1 cellular context compared by ENCODE assay signal in the genomic region with DNA sequence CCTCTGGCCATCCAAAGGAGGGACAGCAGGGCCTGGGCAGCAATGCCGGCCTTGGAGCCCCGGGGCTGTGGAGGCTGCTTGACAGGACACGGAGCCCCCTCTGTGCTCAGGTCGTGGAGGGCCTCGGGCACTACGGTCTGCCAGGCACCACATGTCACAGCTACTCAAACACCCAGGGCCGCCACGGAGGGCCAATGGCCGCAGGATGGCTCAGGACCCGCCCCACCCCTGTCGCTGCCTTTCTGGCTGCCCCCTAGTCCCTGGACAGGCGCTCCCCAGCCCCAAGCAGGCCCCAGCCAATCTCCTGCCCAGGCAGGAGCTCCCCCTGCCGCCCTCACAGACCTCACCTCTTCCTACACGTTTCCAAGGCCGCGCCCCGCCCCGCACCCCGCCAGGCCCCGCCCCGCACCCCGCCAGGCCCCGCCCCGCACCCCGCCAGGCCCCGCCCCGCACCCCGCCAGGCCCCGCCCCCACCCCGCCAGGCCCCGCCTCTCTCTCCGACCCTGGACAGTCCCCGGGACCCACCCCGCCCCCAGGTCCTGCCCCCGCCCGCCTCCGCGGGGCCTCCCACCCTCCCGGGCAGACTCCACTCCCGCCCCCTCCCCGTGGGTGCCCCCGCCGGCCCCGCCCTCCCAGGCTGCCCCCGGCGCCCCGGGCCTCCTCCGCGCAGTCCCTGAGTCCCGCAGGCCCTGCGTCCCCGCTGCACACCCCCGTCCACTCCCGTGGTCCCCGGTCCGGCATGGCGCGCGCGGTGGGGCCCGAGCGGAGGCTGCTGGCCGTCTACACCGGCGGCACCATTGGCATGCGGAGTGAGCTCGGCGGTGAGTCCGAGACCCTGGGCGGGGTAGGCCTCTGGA.
TF ChIP-seq lines count a peak whose summit lies in the region.

A gene (plus strand): TSS at position 669 of the 857 bp plus-strand sequence. CDS start 71 bp downstream, at position 740.

TF ChIP-seq in H1, 55 proteins besides CTCF, POLR2A, EP300 and RAD21:
- TF ChIP-seq, protein P1, sequence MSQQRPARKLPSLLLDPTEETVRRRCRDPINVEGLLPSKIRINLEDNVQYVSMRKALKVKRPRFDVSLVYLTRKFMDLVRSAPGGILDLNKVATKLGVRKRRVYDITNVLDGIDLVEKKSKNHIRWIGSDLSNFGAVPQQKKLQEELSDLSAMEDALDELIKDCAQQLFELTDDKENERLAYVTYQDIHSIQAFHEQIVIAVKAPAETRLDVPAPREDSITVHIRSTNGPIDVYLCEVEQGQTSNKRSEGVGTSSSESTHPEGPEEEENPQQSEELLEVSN (IDR thresholded peaks at IDR 0.05), result peak; percentile 50; the same call in 1 of the 2 replicates
- TF ChIP-seq TAF1 (IDR thresholded peaks at IDR 0.05; ENCODE audit: low read depth, low read length), result 0 out of 2 replicates have a peak, but pooled peaks have one; percentile 24
- no peak for TF ChIP-seq JUN (IDR thresholded peaks at IDR 0.05; ENCODE audit: low read depth, low read length)
- TF ChIP-seq CBX5 (IDR thresholded peaks at IDR 0.05; ENCODE audit: low read depth, low read length), result no peak
- TF ChIP-seq TBP (IDR thresholded peaks at IDR 0.05; ENCODE audit: low read depth, low read length), result no peak
- TF ChIP-seq HDAC2 (IDR thresholded peaks at IDR 0.05; ENCODE audit: borderline replicate concordance in 1 of 2, low read depth in 2 of 2, low read length in 2 of 2), result no peak
- TF ChIP-seq, protein P2, sequence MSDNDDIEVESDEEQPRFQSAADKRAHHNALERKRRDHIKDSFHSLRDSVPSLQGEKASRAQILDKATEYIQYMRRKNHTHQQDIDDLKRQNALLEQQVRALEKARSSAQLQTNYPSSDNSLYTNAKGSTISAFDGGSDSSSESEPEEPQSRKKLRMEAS (IDR thresholded peaks at IDR 0.05), result peak; percentile 33; the same call in 1 of the 2 replicates
- TF ChIP-seq RNF2 (IDR thresholded peaks at IDR 0.05; ENCODE audit: borderline replicate concordance, low read depth, low read length, missing control alignments, poor library complexity, severe bottlenecking), result no peak
- TF ChIP-seq, protein P3, sequence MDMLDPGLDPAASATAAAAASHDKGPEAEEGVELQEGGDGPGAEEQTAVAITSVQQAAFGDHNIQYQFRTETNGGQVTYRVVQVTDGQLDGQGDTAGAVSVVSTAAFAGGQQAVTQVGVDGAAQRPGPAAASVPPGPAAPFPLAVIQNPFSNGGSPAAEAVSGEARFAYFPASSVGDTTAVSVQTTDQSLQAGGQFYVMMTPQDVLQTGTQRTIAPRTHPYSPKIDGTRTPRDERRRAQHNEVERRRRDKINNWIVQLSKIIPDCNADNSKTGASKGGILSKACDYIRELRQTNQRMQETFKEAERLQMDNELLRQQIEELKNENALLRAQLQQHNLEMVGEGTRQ (IDR thresholded peaks at IDR 0.05; ENCODE audit: low read length), result no peak
- no peak for TF ChIP-seq SP4 (IDR thresholded peaks at IDR 0.05; ENCODE audit: low read length)
- no peak for TF ChIP-seq BRCA1 (IDR thresholded peaks at IDR 0.05; ENCODE audit: low read depth, low read length)
- no peak for TF ChIP-seq SUZ12 (IDR thresholded peaks at IDR 0.05; ENCODE audit: low read length)
- no peak for TF ChIP-seq SIRT6 (IDR thresholded peaks at IDR 0.05; ENCODE audit: low read length)
- no peak for TF ChIP-seq SIX5 (IDR thresholded peaks at IDR 0.05; ENCODE audit: low read depth, low read length)
- no peak for TF ChIP-seq GTF2F1 (IDR thresholded peaks at IDR 0.05; ENCODE audit: borderline replicate concordance, low read depth, low read length)
- no peak for TF ChIP-seq EZH2 (IDR thresholded peaks at IDR 0.05; ENCODE audit: low read depth, low read length, severe bottlenecking)
- no peak for TF ChIP-seq SIN3A (conservative IDR thresholded peaks at IDR 0.05 in 1 of 2, IDR thresholded peaks at IDR 0.05 in 1 of 2; ENCODE audit: low read depth in 1 of 2, low read length in 2 of 2)
- no peak for TF ChIP-seq ASH2L (IDR thresholded peaks at IDR 0.05; ENCODE audit: low read length)
- TF ChIP-seq RFX5 (IDR thresholded peaks at IDR 0.05; ENCODE audit: borderline replicate concordance, low read depth, low read length), result no peak
- no peak for TF ChIP-seq CBX8 (IDR thresholded peaks at IDR 0.05; ENCODE audit: borderline replicate concordance, low read depth, low read length)
TF ChIP-seq in H1: peak in this region for 3.
